Comparison of ENCODE assay signal across 8 cellular contexts in genomic region chr10:71975891-71976725, GRCh38. TPM values are rescaled to one million over a fixed set of nuclear protein-coding genes. Genes with fewer than 3 reads are reported as not detected.
DNase-seq lines count a peak whose midpoint lies in the region; ATAC-seq and TF ChIP-seq lines count a peak whose summit lies in the region.

No MANE protein-coding gene starts in this region.

- intact Hi-C loops in adrenal gland (cut with DNase I), result no loop called here
- intact Hi-C loops in left ventricle myocardium inferior (cut with micrococcal nuclease), result no loop called here
- intact Hi-C loops in CD4-positive, alpha-beta memory T cell (cut with micrococcal nuclease), result no loop called here

- H3K4me3 ChIP-seq in adrenal gland (no peak overlapping the region), left ventricle myocardium inferior (peak overlapping the region; percentile 14), retinal pigment epithelial cell (ENCODE audit: low read length) (no peak overlapping the region)
- H3K4me3 ChIP-seq in CD4-positive, alpha-beta memory T cell (ENCODE audit: low read length in 2 of 2), result no peak overlapping the region

- H3K9me3 ChIP-seq in adrenal gland (replicated peaks in 1 of 3), result no peaks in the 10 kb centered on the region
- H3K9me3 ChIP-seq in left ventricle myocardium inferior (replicated peaks), result no peaks in the 10 kb centered on the region
- H3K9me3 ChIP-seq in CD4-positive, alpha-beta memory T cell (ENCODE audit: control insufficient read depth in 1 of 2, low read length in 2 of 2), result no peaks in the 10 kb centered on the region

- CTCF ChIA-PET in CD4-positive, alpha-beta memory T cell (lab: Charles Lee; ENCODE audit: partially characterized antibody), result no interaction called here

- POLR2A ChIA-PET in CD4-positive, alpha-beta memory T cell (lab: Charles Lee; ENCODE audit: partially characterized antibody), result no interaction called here

- 26 to 49% (median 30%) methylated on average over 9 to 11 of the region's 11 CpGs for WGBS in adrenal gland, 4 donors

- H3K27me3 Mint-ChIP-seq in CD4-positive, alpha-beta memory T cell, result peaks cover 0 to 4% of the 10 kb centered on the region in 2 donors

- no peak overlapping the region for H3K27ac Mint-ChIP-seq in CD4-positive, alpha-beta memory T cell

- peaks cover 59 to 95% of the 10 kb centered on the region in 2 donors for H3K4me1 ChIP-seq in adrenal gland (replicated peaks in 1 of 2)
- peaks cover 99% of the 10 kb centered on the region for H3K4me1 ChIP-seq in left ventricle myocardium inferior
- no peaks in the 10 kb centered on the region for H3K4me1 ChIP-seq in CD4-positive, alpha-beta memory T cell (ENCODE audit: insufficient read depth, low read length)

- H3K36me3 Mint-ChIP-seq in CD4-positive, alpha-beta memory T cell, result no peaks in the 10 kb centered on the region

- H3K4me3 Mint-ChIP-seq in CD4-positive, alpha-beta memory T cell, result no peak overlapping the region

- TF ChIP-seq POLR2A in adrenal gland (IDR thresholded peaks at IDR 0.05), result peak in 1 of 2 donors; percentile 35

- DNase-seq in ELR (ENCODE audit: low read depth) (peak; percentile 93), adrenal gland (peak; percentile 73 to 88 (median 84)), left ventricle myocardium inferior (no peak), retinal pigment epithelial cell (ENCODE audit: low read depth) (peak; percentile 71), NCI-H446 treated with DMSO at 0.1 percent for 48 hours (lab: John Stamatoyannopoulos, UW) (no peak)
- DNase-seq in activated T-cell treated with anti-CD3 and anti-CD28 coated beads, Interleukin-2, amount 50 U/mL, for 1 hour, result no peak
- no peak for DNase-seq in CD4-positive, alpha-beta memory T cell

- H3K27me3 ChIP-seq in adrenal gland, result no peaks in the 10 kb centered on the region
- no peaks in the 10 kb centered on the region for H3K27me3 ChIP-seq in left ventricle myocardium inferior (ENCODE audit: low read depth)
- no peaks in the 10 kb centered on the region for H3K27me3 ChIP-seq in CD4-positive, alpha-beta memory T cell (ENCODE audit: insufficient read depth, low read length)

- no peak for ATAC-seq in GM18907 (IDR thresholded peaks at IDR 0.05; ENCODE audit: unreplicated experiment)

- no peaks in the 10 kb centered on the region for H3K9me3 Mint-ChIP-seq in CD4-positive, alpha-beta memory T cell

- TF ChIP-seq CTCF in adrenal gland (IDR thresholded peaks at IDR 0.05) (no peak), left ventricle myocardium inferior (IDR thresholded peaks at IDR 0.05; ENCODE audit: borderline replicate concordance) (no peak), retinal pigment epithelial cell (conservative IDR thresholded peaks at IDR 0.05; ENCODE audit: low read depth, low read length) (no peak)

- H3K4me1 Mint-ChIP-seq in CD4-positive, alpha-beta memory T cell, result peaks cover 0 to 3% (median under 1%) of the 10 kb centered on the region in 4 donors

- peak overlapping the region; percentile 58 to 92 (median 89) for H3K27ac ChIP-seq in adrenal gland
- peak overlapping the region; percentile 87 for H3K27ac ChIP-seq in left ventricle myocardium inferior (replicated peaks)
- H3K27ac ChIP-seq in CD4-positive, alpha-beta memory T cell (ENCODE audit: low read depth, low read length), result no peak overlapping the region

- no peaks in the 10 kb centered on the region for H3K36me3 ChIP-seq in adrenal gland (replicated peaks in 1 of 2)
- H3K36me3 ChIP-seq in left ventricle myocardium inferior, result peaks cover 7% of the 10 kb centered on the region
- H3K36me3 ChIP-seq in CD4-positive, alpha-beta memory T cell (ENCODE audit: insufficient read depth, low read length), result no peaks in the 10 kb centered on the region

RNA-seq across cellular contexts. Expression of gene CHST3, which starts 11.9 kb away (rescaled TPM):
- total RNA-seq in adrenal gland (10 to 100 TPM; 32.2 to 49.7 (median 35.9) TPM), left ventricle myocardium inferior (18.0 TPM)
- 10 to 100 TPM in 1 of 3 donors, 1 to 10 TPM in 2; 3.9 to 30.2 (median 5.4) TPM for polyA plus RNA-seq in adrenal gland
- total RNA-seq in CD4-positive, alpha-beta memory T cell, result not detected
- polyA plus RNA-seq in CD4-positive, alpha-beta memory T cell, result not detected

Comparison
In these comparisons a context has a peak if more than half of its experiments do, and no peak if none do; other contexts are left out.
1. DNase-seq: peak in ELR (single experiment), adrenal gland (7 of 7) and retinal pigment epithelial cell (single experiment); none in left ventricle myocardium inferior (single experiment), activated T-cell treated with anti-CD3 and anti-CD28 coated beads, Interleukin-2, amount 50 U/mL, for 1 hour (single experiment), NCI-H446 treated with DMSO at 0.1 percent for 48 hours (single experiment) and CD4-positive, alpha-beta memory T cell (0 of 5).
2. RNA of gene CHST3, which starts 11.9 kb away (total RNA-seq): 32.2 to 49.7 TPM in adrenal gland and 18.0 TPM in left ventricle myocardium inferior (single experiment); not detected in CD4-positive, alpha-beta memory T cell; every median in the first group is over 10 times any median in the second.